In the genomic region with DNA sequence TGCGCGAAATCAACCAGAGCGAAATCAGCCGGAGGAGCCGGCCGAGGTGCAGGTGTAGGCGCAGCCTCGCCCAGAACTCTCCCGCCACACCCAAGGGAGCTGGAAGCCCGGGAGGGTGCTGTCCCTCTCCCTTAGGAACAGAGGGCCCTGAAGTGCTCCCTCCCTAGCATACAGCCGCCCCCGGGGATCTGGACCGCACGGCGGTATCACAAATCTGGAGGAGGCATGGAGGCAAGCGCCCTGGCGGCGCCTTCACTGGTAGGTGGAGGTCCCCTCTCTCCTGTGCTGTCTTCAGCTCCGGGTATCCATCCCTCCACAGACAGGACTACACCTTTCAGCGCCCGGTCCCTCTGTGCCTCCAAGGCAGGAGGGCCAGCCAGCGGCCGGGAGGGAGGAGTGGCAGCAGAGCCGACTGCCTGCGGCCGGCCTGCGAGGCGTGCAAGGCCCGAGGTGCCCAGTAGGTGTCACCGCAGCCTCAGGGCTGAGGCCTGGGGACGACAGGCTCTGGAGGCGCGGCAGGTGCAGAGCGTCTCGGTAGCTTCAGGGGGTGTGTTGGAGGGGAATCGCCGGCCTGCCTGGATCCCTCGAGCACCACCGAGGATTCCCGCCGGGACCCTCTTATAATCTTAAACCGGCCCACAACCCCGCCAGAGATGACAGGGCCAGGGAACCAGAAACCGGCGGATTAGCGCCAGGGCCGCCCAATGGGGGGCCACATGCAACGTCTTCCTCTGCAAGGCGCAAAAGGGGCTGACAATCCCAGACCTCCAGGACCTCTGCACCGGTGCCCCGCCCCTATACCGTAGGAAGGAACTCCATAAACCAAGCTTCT, we compare ENCODE assay signal across 1 cellular context.
TF ChIP-seq lines count a peak whose summit lies in the region.

No MANE protein-coding gene starts in this region.

TF ChIP-seq in HepG2, 621 proteins besides CTCF, POLR2A, EP300 and RAD21 (continued from another document and continues in another):
- TF ChIP-seq, protein P1, sequence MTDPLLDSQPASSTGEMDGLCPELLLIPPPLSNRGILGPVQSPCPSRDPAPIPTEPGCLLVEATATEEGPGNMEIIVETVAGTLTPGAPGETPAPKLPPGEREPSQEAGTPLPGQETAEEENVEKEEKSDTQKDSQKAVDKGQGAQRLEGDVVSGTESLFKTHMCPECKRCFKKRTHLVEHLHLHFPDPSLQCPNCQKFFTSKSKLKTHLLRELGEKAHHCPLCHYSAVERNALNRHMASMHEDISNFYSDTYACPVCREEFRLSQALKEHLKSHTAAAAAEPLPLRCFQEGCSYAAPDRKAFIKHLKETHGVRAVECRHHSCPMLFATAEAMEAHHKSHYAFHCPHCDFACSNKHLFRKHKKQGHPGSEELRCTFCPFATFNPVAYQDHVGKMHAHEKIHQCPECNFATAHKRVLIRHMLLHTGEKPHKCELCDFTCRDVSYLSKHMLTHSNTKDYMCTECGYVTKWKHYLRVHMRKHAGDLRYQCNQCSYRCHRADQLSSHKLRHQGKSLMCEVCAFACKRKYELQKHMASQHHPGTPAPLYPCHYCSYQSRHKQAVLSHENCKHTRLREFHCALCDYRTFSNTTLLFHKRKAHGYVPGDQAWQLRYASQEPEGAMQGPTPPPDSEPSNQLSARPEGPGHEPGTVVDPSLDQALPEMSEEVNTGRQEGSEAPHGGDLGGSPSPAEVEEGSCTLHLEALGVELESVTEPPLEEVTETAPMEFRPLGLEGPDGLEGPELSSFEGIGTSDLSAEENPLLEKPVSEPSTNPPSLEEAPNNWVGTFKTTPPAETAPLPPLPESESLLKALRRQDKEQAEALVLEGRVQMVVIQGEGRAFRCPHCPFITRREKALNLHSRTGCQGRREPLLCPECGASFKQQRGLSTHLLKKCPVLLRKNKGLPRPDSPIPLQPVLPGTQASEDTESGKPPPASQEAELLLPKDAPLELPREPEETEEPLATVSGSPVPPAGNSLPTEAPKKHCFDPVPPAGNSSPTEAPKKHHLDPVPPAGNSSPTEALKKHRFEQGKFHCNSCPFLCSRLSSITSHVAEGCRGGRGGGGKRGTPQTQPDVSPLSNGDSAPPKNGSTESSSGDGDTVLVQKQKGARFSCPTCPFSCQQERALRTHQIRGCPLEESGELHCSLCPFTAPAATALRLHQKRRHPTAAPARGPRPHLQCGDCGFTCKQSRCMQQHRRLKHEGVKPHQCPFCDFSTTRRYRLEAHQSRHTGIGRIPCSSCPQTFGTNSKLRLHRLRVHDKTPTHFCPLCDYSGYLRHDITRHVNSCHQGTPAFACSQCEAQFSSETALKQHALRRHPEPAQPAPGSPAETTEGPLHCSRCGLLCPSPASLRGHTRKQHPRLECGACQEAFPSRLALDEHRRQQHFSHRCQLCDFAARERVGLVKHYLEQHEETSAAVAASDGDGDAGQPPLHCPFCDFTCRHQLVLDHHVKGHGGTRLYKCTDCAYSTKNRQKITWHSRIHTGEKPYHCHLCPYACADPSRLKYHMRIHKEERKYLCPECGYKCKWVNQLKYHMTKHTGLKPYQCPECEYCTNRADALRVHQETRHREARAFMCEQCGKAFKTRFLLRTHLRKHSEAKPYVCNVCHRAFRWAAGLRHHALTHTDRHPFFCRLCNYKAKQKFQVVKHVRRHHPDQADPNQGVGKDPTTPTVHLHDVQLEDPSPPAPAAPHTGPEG (CRISPR knock-in tag; IDR thresholded peaks at IDR 0.05), result no peak
- TF ChIP-seq SMAD1 (CRISPR knock-in tag; IDR thresholded peaks at IDR 0.05; ENCODE audit: borderline replicate concordance, low read depth) (no peak; the same call in 1 of the 2 replicates), ZFAT (CRISPR knock-in tag; conservative IDR thresholded peaks at IDR 0.05) (no peak), SNRNP70 (IDR thresholded peaks at IDR 0.05; ENCODE audit: low read depth, low read length) (no peak), FOXC1 (CRISPR knock-in tag; IDR thresholded peaks at IDR 0.05; ENCODE audit: borderline replicate concordance) (no peak), FIP1L1 (IDR thresholded peaks at IDR 0.05; ENCODE audit: borderline replicate concordance, insufficient read depth, low read depth, low read length) (no peak), PPARG (CRISPR knock-in tag; conservative IDR thresholded peaks at IDR 0.05) (peak; percentile 61), SMYD3 (CRISPR knock-in tag; IDR thresholded peaks at IDR 0.05) (no peak), CAMTA2 (CRISPR knock-in tag; IDR thresholded peaks at IDR 0.05; ENCODE audit: borderline replicate concordance) (no peak), RBFOX2 (IDR thresholded peaks at IDR 0.05; ENCODE audit: low read depth, low read length) (0 out of 2 replicates have a peak, but pooled peaks have one; percentile 39), ZNF749 (CRISPR knock-in tag; IDR thresholded peaks at IDR 0.05; ENCODE audit: borderline replicate concordance) (no peak), SPEN (CRISPR knock-in tag; IDR thresholded peaks at IDR 0.05; ENCODE audit: low read depth) (peak; percentile 78; the same call in 1 of the 2 replicates), KAT8 (CRISPR knock-in tag; IDR thresholded peaks at IDR 0.05) (peak; percentile 51; the same call in 1 of the 2 replicates), TP53 (CRISPR knock-in tag; conservative IDR thresholded peaks at IDR 0.05) (no peak), MXI1 (IDR thresholded peaks at IDR 0.05; ENCODE audit: borderline replicate concordance, low read depth, low read length) (peak; percentile 73; the same call in 2 of the 3 replicates), MXD4 (CRISPR knock-in tag; IDR thresholded peaks at IDR 0.05) (no peak), ZNF878 (CRISPR knock-in tag; IDR thresholded peaks at IDR 0.05) (no peak), NFKBIZ (CRISPR knock-in tag; IDR thresholded peaks at IDR 0.05) (no peak), GTF3A (CRISPR knock-in tag; conservative IDR thresholded peaks at IDR 0.05) (no peak), NR2F1 (CRISPR knock-in tag; IDR thresholded peaks at IDR 0.05) (no peak; a peak in 1 of 4 replicates), DPF2 (CRISPR knock-in tag; IDR thresholded peaks at IDR 0.05; ENCODE audit: borderline replicate concordance, low read depth) (0 out of 2 replicates have a peak, but pooled peaks have one; percentile 16), RFX5 (IDR thresholded peaks at IDR 0.05; ENCODE audit: low read depth, low read length) (no peak), ZNF335 (CRISPR knock-in tag; IDR thresholded peaks at IDR 0.05) (no peak), ZNF143 (CRISPR knock-in tag; IDR thresholded peaks at IDR 0.05) (no peak), ZNF44 (CRISPR knock-in tag; IDR thresholded peaks at IDR 0.05) (no peak), ARHGAP35 (CRISPR knock-in tag; IDR thresholded peaks at IDR 0.05; ENCODE audit: borderline replicate concordance) (peak; percentile 68; the same call in 1 of the 2 replicates), ZNF274 (CRISPR knock-in tag; IDR thresholded peaks at IDR 0.05) (peak; percentile 25; the same call in 1 of the 2 replicates), PITX1 (CRISPR knock-in tag; IDR thresholded peaks at IDR 0.05) (peak; percentile 68; the same call in 1 of the 2 replicates), U2AF1 (optimal IDR thresholded peaks at IDR 0.05; ENCODE audit: low read depth, low read length) (no peak), NCOA2 (CRISPR knock-in tag; IDR thresholded peaks at IDR 0.05) (0 out of 2 replicates have a peak, but pooled peaks have one; percentile 33), AKAP8 (CRISPR knock-in tag; IDR thresholded peaks at IDR 0.05) (0 out of 2 replicates have a peak, but pooled peaks have one; percentile 30)
- TF ChIP-seq, protein P2, sequence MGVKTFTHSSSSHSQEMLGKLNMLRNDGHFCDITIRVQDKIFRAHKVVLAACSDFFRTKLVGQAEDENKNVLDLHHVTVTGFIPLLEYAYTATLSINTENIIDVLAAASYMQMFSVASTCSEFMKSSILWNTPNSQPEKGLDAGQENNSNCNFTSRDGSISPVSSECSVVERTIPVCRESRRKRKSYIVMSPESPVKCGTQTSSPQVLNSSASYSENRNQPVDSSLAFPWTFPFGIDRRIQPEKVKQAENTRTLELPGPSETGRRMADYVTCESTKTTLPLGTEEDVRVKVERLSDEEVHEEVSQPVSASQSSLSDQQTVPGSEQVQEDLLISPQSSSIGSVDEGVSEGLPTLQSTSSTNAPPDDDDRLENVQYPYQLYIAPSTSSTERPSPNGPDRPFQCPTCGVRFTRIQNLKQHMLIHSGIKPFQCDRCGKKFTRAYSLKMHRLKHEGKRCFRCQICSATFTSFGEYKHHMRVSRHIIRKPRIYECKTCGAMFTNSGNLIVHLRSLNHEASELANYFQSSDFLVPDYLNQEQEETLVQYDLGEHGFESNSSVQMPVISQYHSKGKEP (CRISPR knock-in tag; IDR thresholded peaks at IDR 0.05), result 0 out of 2 replicates have a peak, but pooled peaks have one; percentile 83
- TF ChIP-seq, protein P3, sequence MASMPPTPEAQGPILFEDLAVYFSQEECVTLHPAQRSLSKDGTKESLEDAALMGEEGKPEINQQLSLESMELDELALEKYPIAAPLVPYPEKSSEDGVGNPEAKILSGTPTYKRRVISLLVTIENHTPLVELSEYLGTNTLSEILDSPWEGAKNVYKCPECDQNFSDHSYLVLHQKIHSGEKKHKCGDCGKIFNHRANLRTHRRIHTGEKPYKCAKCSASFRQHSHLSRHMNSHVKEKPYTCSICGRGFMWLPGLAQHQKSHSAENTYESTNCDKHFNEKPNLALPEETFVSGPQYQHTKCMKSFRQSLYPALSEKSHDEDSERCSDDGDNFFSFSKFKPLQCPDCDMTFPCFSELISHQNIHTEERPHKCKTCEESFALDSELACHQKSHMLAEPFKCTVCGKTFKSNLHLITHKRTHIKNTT (CRISPR knock-in tag; IDR thresholded peaks at IDR 0.05), result no peak
- TF ChIP-seq, protein P4, sequence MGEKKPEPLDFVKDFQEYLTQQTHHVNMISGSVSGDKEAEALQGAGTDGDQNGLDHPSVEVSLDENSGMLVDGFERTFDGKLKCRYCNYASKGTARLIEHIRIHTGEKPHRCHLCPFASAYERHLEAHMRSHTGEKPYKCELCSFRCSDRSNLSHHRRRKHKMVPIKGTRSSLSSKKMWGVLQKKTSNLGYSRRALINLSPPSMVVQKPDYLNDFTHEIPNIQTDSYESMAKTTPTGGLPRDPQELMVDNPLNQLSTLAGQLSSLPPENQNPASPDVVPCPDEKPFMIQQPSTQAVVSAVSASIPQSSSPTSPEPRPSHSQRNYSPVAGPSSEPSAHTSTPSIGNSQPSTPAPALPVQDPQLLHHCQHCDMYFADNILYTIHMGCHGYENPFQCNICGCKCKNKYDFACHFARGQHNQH (CRISPR knock-in tag; IDR thresholded peaks at IDR 0.05), result peak; percentile 44; the same call in 1 of the 2 replicates
- TF ChIP-seq, protein P5, sequence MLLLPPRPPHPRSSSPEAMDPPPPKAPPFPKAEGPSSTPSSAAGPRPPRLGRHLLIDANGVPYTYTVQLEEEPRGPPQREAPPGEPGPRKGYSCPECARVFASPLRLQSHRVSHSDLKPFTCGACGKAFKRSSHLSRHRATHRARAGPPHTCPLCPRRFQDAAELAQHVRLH (CRISPR knock-in tag; IDR thresholded peaks at IDR 0.05; ENCODE audit: borderline replicate concordance, low read depth), result peak; percentile 94; the same call in 1 of the 2 replicates
- TF ChIP-seq, protein P6, sequence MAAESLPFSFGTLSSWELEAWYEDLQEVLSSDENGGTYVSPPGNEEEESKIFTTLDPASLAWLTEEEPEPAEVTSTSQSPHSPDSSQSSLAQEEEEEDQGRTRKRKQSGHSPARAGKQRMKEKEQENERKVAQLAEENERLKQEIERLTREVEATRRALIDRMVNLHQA (CRISPR knock-in tag; IDR thresholded peaks at IDR 0.05), result no peak
- TF ChIP-seq, protein P7, sequence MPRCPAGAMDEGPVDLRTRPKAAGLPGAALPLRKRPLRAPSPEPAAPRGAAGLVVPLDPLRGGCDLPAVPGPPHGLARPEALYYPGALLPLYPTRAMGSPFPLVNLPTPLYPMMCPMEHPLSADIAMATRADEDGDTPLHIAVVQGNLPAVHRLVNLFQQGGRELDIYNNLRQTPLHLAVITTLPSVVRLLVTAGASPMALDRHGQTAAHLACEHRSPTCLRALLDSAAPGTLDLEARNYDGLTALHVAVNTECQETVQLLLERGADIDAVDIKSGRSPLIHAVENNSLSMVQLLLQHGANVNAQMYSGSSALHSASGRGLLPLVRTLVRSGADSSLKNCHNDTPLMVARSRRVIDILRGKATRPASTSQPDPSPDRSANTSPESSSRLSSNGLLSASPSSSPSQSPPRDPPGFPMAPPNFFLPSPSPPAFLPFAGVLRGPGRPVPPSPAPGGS (CRISPR knock-in tag; IDR thresholded peaks at IDR 0.05), result peak; percentile 33; the same call in 1 of the 2 replicates
- TF ChIP-seq, protein P8, sequence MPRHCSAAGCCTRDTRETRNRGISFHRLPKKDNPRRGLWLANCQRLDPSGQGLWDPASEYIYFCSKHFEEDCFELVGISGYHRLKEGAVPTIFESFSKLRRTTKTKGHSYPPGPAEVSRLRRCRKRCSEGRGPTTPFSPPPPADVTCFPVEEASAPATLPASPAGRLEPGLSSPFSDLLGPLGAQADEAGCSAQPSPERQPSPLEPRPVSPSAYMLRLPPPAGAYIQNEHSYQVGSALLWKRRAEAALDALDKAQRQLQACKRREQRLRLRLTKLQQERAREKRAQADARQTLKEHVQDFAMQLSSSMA (CRISPR knock-in tag; IDR thresholded peaks at IDR 0.05), result no peak
- TF ChIP-seq, protein P9, sequence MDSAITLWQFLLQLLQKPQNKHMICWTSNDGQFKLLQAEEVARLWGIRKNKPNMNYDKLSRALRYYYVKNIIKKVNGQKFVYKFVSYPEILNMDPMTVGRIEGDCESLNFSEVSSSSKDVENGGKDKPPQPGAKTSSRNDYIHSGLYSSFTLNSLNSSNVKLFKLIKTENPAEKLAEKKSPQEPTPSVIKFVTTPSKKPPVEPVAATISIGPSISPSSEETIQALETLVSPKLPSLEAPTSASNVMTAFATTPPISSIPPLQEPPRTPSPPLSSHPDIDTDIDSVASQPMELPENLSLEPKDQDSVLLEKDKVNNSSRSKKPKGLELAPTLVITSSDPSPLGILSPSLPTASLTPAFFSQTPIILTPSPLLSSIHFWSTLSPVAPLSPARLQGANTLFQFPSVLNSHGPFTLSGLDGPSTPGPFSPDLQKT (CRISPR knock-in tag; IDR thresholded peaks at IDR 0.05; ENCODE audit: borderline replicate concordance), result no peak
